ENCODE assay signal across 7 cellular contexts in the genomic region with DNA sequence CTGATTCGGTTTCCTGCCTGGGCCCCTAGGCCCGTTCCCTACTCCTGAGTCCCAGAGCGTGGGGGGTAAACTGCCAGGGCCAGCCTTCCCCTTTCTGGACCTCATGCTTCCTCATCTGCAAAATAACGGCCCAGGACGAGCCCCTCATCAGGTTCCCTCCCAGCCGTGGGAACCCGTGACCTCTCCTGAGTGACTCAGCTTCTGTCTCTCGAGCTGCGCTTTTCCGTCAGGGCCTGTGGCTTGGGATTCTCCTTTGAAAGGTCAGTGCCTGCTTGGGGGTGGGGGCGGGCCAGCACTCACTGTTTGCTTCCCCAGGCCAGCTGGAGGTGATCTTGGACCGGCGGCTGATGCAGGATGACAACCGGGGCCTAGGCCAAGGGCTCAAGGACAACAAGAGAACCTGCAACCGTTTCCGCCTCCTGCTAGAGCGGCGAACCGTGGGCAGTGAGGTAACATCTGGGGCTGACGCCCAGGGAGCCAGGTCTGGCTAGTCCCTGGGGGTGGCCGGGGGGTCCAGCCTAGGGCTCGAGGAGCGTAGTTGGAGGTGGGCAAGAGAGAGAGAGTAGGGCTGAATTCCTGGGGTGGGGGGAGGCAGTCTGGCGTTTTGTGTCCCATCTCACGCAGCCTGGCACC. TPM values are rescaled to one million over a fixed set of nuclear protein-coding genes. Genes with fewer than 3 reads are reported as not detected.
A peak's percentile ranks its signal among the peaks of the same experiment; 100 is the strongest.
DNase-seq lines count a peak whose midpoint lies in the region; ATAC-seq and TF ChIP-seq lines count a peak whose summit lies in the region.
"Had no signal": no experiment of that assay in that cellular context is flagged by ENCODE, and none has a peak within 500 bp of the region (broad histone marks: within the 10 kb centered on the region; RNA-seq: fewer than 3 reads in every experiment).

No MANE protein-coding gene starts in this region.

- H3K27ac ChIP-seq in KMS-11, result no peak overlapping the region

- peak overlapping the region in 1 of 2 donors; percentile 78 for H3K27ac Mint-ChIP-seq in effector memory CD8-positive, alpha-beta T cell
- peak overlapping the region in 2 of 3 experiments; percentile 2 to 63 for H3K27ac Mint-ChIP-seq in nephron
- H3K27ac Mint-ChIP-seq in activated CD4-positive, alpha-beta memory T cell treated with anti-CD3 and anti-CD28 coated beads for 36 hours, result no peak overlapping the region

- H3K9me3 Mint-ChIP-seq in effector memory CD8-positive, alpha-beta T cell, result no peaks in the 10 kb centered on the region
- no peaks in the 10 kb centered on the region for H3K9me3 Mint-ChIP-seq in nephron
- no peaks in the 10 kb centered on the region for H3K9me3 Mint-ChIP-seq in activated CD4-positive, alpha-beta memory T cell treated with anti-CD3 and anti-CD28 coated beads for 36 hours

- H3K36me3 ChIP-seq in KMS-11 (ENCODE audit: insufficient read depth), result no peaks in the 10 kb centered on the region

- H3K4me2 ChIP-seq in KMS-11, result peak overlapping the region; percentile 31; the same call in 1 of the 2 replicates

- H3K9ac ChIP-seq in KMS-11, result no peak overlapping the region

- H4K20me1 ChIP-seq in KMS-11 (ENCODE audit: insufficient read depth), result no peaks in the 10 kb centered on the region

- H3K4me1 Mint-ChIP-seq in effector memory CD8-positive, alpha-beta T cell (ENCODE audit: low read depth in 2 of 2), result peaks cover 4 to 5% of the 10 kb centered on the region in 2 donors
- peaks cover 12% of the 10 kb centered on the region for H3K4me1 Mint-ChIP-seq in nephron
- no peaks in the 10 kb centered on the region for H3K4me1 Mint-ChIP-seq in activated CD4-positive, alpha-beta memory T cell treated with anti-CD3 and anti-CD28 coated beads for 36 hours (ENCODE audit: low read depth)

- peaks cover 60% of the 10 kb centered on the region for H3K36me3 Mint-ChIP-seq in effector memory CD8-positive, alpha-beta T cell (ENCODE audit: insufficient read depth)
- H3K36me3 Mint-ChIP-seq in nephron (ENCODE audit: low read depth), result peaks cover 51% of the 10 kb centered on the region
- H3K36me3 Mint-ChIP-seq in activated CD4-positive, alpha-beta memory T cell treated with anti-CD3 and anti-CD28 coated beads for 36 hours, result peaks cover 64% of the 10 kb centered on the region

- no peak overlapping the region for H2AFZ ChIP-seq in KMS-11 (ENCODE audit: low read depth)

- no peaks in the 10 kb centered on the region for H3K27me3 ChIP-seq in KMS-11 (ENCODE audit: insufficient read depth, low read depth)

- DNase-seq in effector memory CD8-positive, alpha-beta T cell, result no peak
- no peak for DNase-seq in HuH-7.5 (ENCODE audit: low spot score)
- DNase-seq in activated CD4-positive, alpha-beta memory T cell treated with anti-CD3 and anti-CD28 coated beads for 36 hours, result no peak
- DNase-seq in H4 (ENCODE audit: low spot score), result no peak
- DNase-seq: activated CD4-positive, CD25-positive, alpha-beta regulatory T cell treated with anti-CD3 and anti-CD28 coated beads, Interleukin-2, amount 50 U/mL, for 72 hours had no signal

- H3K4me1 ChIP-seq in KMS-11 (ENCODE audit: low read depth, poor library complexity, severe bottlenecking), result peaks cover 33% of the 10 kb centered on the region

- CTCF ChIA-PET in activated CD4-positive, alpha-beta memory T cell treated with anti-CD3 and anti-CD28 coated beads for 36 hours (lab: Charles Lee), result interaction anchor here (1.8 kb wide), 1 partner anchor 16 kb away, joined by 5 read pairs; a partner anchor contains a TSS

- H3K4me3 Mint-ChIP-seq in effector memory CD8-positive, alpha-beta T cell, result no peak overlapping the region
- H3K4me3 Mint-ChIP-seq in nephron, result no peak overlapping the region
- H3K4me3 Mint-ChIP-seq in activated CD4-positive, alpha-beta memory T cell treated with anti-CD3 and anti-CD28 coated beads for 36 hours, result no peak overlapping the region

- H3K27me3 Mint-ChIP-seq in effector memory CD8-positive, alpha-beta T cell, result no peaks in the 10 kb centered on the region
- H3K27me3 Mint-ChIP-seq in nephron (ENCODE audit: low read depth), result no peaks in the 10 kb centered on the region
- H3K27me3 Mint-ChIP-seq in activated CD4-positive, alpha-beta memory T cell treated with anti-CD3 and anti-CD28 coated beads for 36 hours, result no peaks in the 10 kb centered on the region

- H3K79me2 ChIP-seq in KMS-11 (ENCODE audit: insufficient read depth, low read depth), result no peaks in the 10 kb centered on the region

- ATAC-seq in effector memory CD8-positive, alpha-beta T cell (replicated peaks), result peak; percentile 32

- no peak overlapping the region for H3K4me3 ChIP-seq in KMS-11 (IDR thresholded peaks at IDR 0.05; ENCODE audit: insufficient read depth, low read depth, low read length)

- POLR2A ChIA-PET in activated CD4-positive, alpha-beta memory T cell treated with anti-CD3 and anti-CD28 coated beads for 36 hours (lab: Charles Lee), result no interaction called here

- TF ChIP-seq CTCF in KMS-11 (conservative IDR thresholded peaks at IDR 0.05; ENCODE audit: low read depth, low read length), result no peak
- no peak for TF ChIP-seq CTCF in nephron (IDR thresholded peaks at IDR 0.05; ENCODE audit: unreplicated experiment in 3 of 3)

- intact Hi-C loops in activated CD4-positive, alpha-beta memory T cell treated with anti-CD3 and anti-CD28 coated beads for 36 hours (cut with micrococcal nuclease), result no loop called here

RNA-seq across cellular contexts. Expression of a gene that starts 12.8 kb away (rescaled TPM):
- 10 to 100 TPM; 98.1 to 99.2 TPM for total RNA-seq in activated CD4-positive, alpha-beta memory T cell treated with anti-CD3 and anti-CD28 coated beads for 36 hours
- 3.9 and 10.0 TPM in 2 replicates for total RNA-seq in H4 (2014; rRNA removed; shearing (Covaris generic))

RNA-seq across cellular contexts. Expression of a gene that starts 16.4 kb away (rescaled TPM):
- 10 to 100 TPM; 45.0 to 45.8 TPM for total RNA-seq in activated CD4-positive, alpha-beta memory T cell treated with anti-CD3 and anti-CD28 coated beads for 36 hours
- total RNA-seq in H4 (2014; rRNA removed; shearing (Covaris generic)), result 12.9 and 18.1 TPM in 2 replicates

RNA-seq across cellular contexts. Expression of a gene that starts 19.2 kb away (rescaled TPM):
- 10 to 100 TPM; 71.1 to 74.3 TPM for total RNA-seq in activated CD4-positive, alpha-beta memory T cell treated with anti-CD3 and anti-CD28 coated beads for 36 hours
- total RNA-seq in H4 (2014; rRNA removed; shearing (Covaris generic)), result 34.6 and 35.2 TPM in 2 replicates

RNA-seq across cellular contexts. Expression of a gene that starts 31.6 kb away (rescaled TPM):
- total RNA-seq in activated CD4-positive, alpha-beta memory T cell treated with anti-CD3 and anti-CD28 coated beads for 36 hours, result 10 to 100 TPM; 18.0 to 21.1 TPM
- 0.43 and 0.88 TPM in 2 replicates for total RNA-seq in H4 (2014; rRNA removed; shearing (Covaris generic))

RNA-seq across cellular contexts. Expression of a gene that starts 38.8 kb away (rescaled TPM):
- total RNA-seq in activated CD4-positive, alpha-beta memory T cell treated with anti-CD3 and anti-CD28 coated beads for 36 hours, result 10 to 100 TPM; 39.9 to 41.4 TPM
- 0.06 TPM in 1 of 2 replicates, not detected in the other for total RNA-seq in H4 (2014; rRNA removed; shearing (Covaris generic))
